41 cellular contexts compared by ENCODE assay signal in genomic region chr6:168571268-168571667, GRCh38.
"Had no signal": no experiment of that assay in that cellular context is flagged by ENCODE, and none has a peak within 500 bp of the region (broad histone marks: within the 10 kb centered on the region; RNA-seq: fewer than 3 reads in every experiment).

No MANE protein-coding gene starts in this region.

- H3K9me3 Mint-ChIP-seq: activated CD4-positive, alpha-beta memory T cell treated with anti-CD3 and anti-CD28 coated beads for 36 hours; activated CD8-positive, alpha-beta T cell treated with anti-CD3 and anti-CD28 coated beads for 36 hours; activated naive CD4-positive, alpha-beta T cell treated with anti-CD3 and anti-CD28 coated beads for 36 hours; activated naive CD4-positive, alpha-beta T cell treated with anti-CD3 and anti-CD28 coated beads, Interleukin-2, amount 50 U/mL, for 72 hours; activated naive CD8-positive, alpha-beta T cell treated with anti-CD3 and anti-CD28 coated beads for 36 hours; activated T-cell treated with anti-CD3 and anti-CD28 coated beads, Interleukin-2, amount 50 U/mL, for 4 hours; activated T-cell treated with anti-CD3 and anti-CD28 coated beads, Interleukin-2, amount 50 U/mL, for 72 hours; activated T-helper 1 cell treated with anti-CD3 and anti-CD28 coated beads, Interleukin-12 subunit alpha, Interleukin-12 subunit beta, Interleukin-2, Interleukin-4 antibody, amounts not matched to agents 30 ng/mL and 10 ng/mL and 1 ng/mL, durations not matched to agents 14 hours and 24 hours and 36 hours; activated T-helper 17 cell treated with anti-CD3 and anti-CD28 coated beads, Interleukin-2, amount 50 U/mL, for 72 hours; central memory CD8-positive, alpha-beta T cell; T-helper 1 cell treated with Interleukin-12 subunit alpha and Interleukin-12 subunit beta and Interleukin-4 antibody, amounts not matched to agents 30 μg/mL and 1 μg/mL, for 36 hours; T-helper 2 cell treated with Interferon-gamma antibody and Interleukin-4, amounts not matched to agents 5 μg/mL and 100 μg/mL, for 36 hours; WTC11 had no signal

- DNase-seq: activated CD4-positive, alpha-beta memory T cell treated with anti-CD3 and anti-CD28 coated beads for 36 hours; activated CD4-positive, alpha-beta T cell treated with anti-CD3 and anti-CD28 coated beads for 1 hour; activated CD4-positive, alpha-beta T cell treated with anti-CD3 and anti-CD28 coated beads for 36 hours; activated CD4-positive, alpha-beta T cell treated with anti-CD3 and anti-CD28 coated beads for 48 hours; activated CD4-positive, alpha-beta T cell treated with anti-CD3 and anti-CD28 coated beads, Interleukin-2, amount 50 U/mL, for 1 hour; activated CD4-positive, alpha-beta T cell treated with anti-CD3 and anti-CD28 coated beads, Interleukin-2, amount 50 U/mL, for 4 hours; activated CD4-positive, CD25-positive, alpha-beta regulatory T cell; activated CD8-positive, alpha-beta memory T cell treated with anti-CD3 and anti-CD28 coated beads, Interleukin-2, amount 50 U/mL, for 4 hours; activated CD8-positive, alpha-beta T cell treated with anti-CD3 and anti-CD28 coated beads for 36 hours; activated effector memory CD4-positive, alpha-beta T cell treated with anti-CD3 and anti-CD28 coated beads, Interleukin-2, amount 50 U/mL, for 16 hours; activated gamma-delta T cell treated with Interleukin-2 at 50 U/mL for 16 hours; activated naive CD4-positive, alpha-beta T cell; activated naive CD4-positive, alpha-beta T cell treated with anti-CD3 and anti-CD28 coated beads for 36 hours; activated naive CD4-positive, alpha-beta T cell treated with anti-CD3 and anti-CD28 coated beads, Interleukin-2, amount 50 U/mL, for 16 hours; activated naive CD8-positive, alpha-beta T cell treated with anti-CD3 and anti-CD28 coated beads for 36 hours; activated T-cell treated with anti-CD3 and anti-CD28 coated beads for 4 hours; activated T-cell treated with anti-CD3 and anti-CD28 coated beads, Interleukin-2, amount 50 U/mL, for 1 hour; activated T-cell treated with anti-CD3 and anti-CD28 coated beads, Interleukin-2, amount 50 U/mL, for 4 hours; activated T-cell treated with anti-CD3 and anti-CD28 coated beads, Interleukin-2, amount 50 U/mL, for 72 hours; adrenal gland; amniotic stem cell; aorta; body of pancreas; brain microvascular endothelial cell; caudate nucleus; cerebellar nuclear complex; SW 1271; T-helper 1 cell; T-helper 2 cell; T-helper 9 cell; WERI-Rb-1 had no signal

- H3K36me3 Mint-ChIP-seq: activated CD4-positive, alpha-beta memory T cell treated with anti-CD3 and anti-CD28 coated beads for 36 hours; activated naive CD4-positive, alpha-beta T cell treated with anti-CD3 and anti-CD28 coated beads, Interleukin-2, amount 50 U/mL, for 72 hours; activated naive CD8-positive, alpha-beta T cell treated with anti-CD3 and anti-CD28 coated beads for 36 hours; WTC11 had no signal

- H3K4me3 ChIP-seq: adrenal gland, body of pancreas, breast epithelium, cardiac muscle cell had no signal

- H3K4me3 Mint-ChIP-seq: activated CD4-positive, alpha-beta memory T cell treated with anti-CD3 and anti-CD28 coated beads for 36 hours; activated CD4-positive, alpha-beta T cell treated with anti-CD3 and anti-CD28 coated beads for 36 hours; activated CD8-positive, alpha-beta T cell treated with anti-CD3 and anti-CD28 coated beads for 36 hours; activated naive CD4-positive, alpha-beta T cell treated with anti-CD3 and anti-CD28 coated beads for 36 hours; activated naive CD8-positive, alpha-beta T cell treated with anti-CD3 and anti-CD28 coated beads for 36 hours; activated T-cell treated with anti-CD3 and anti-CD28 coated beads, Interleukin-2, amount 50 U/mL, for 4 hours; activated T-cell treated with anti-CD3 and anti-CD28 coated beads, Interleukin-2, amount 50 U/mL, for 72 hours; activated T-helper 1 cell treated with anti-CD3 and anti-CD28 coated beads, Interleukin-12 subunit alpha, Interleukin-12 subunit beta, Interleukin-2, Interleukin-4 antibody, amounts not matched to agents 30 ng/mL and 10 ng/mL and 1 ng/mL, durations not matched to agents 14 hours and 24 hours and 36 hours; activated T-helper 17 cell treated with anti-CD3 and anti-CD28 coated beads, Interleukin-2, amount 50 U/mL, for 72 hours; central memory CD8-positive, alpha-beta T cell; T-helper 1 cell treated with Interleukin-12 subunit alpha and Interleukin-12 subunit beta and Interleukin-4 antibody, amounts not matched to agents 30 μg/mL and 1 μg/mL, for 36 hours; T-helper 2 cell treated with Interferon-gamma antibody and Interleukin-4, amounts not matched to agents 5 μg/mL and 100 μg/mL, for 36 hours; WTC11 had no signal

- H3K4me1 ChIP-seq: adrenal gland, body of pancreas, breast epithelium had no signal

- H3K4me1 Mint-ChIP-seq: activated CD4-positive, alpha-beta T cell treated with anti-CD3 and anti-CD28 coated beads for 36 hours; activated naive CD8-positive, alpha-beta T cell treated with anti-CD3 and anti-CD28 coated beads for 36 hours; activated T-helper 17 cell treated with anti-CD3 and anti-CD28 coated beads, Interleukin-2, amount 50 U/mL, for 72 hours; central memory CD8-positive, alpha-beta T cell had no signal

- H3K27me3 ChIP-seq: adrenal gland, body of pancreas, brain microvascular endothelial cell, breast epithelium, cardiac muscle cell had no signal

- FAIRE-seq: astrocyte had no signal

- H3K27ac Mint-ChIP-seq: activated CD4-positive, alpha-beta memory T cell treated with anti-CD3 and anti-CD28 coated beads for 36 hours; activated CD4-positive, alpha-beta T cell treated with anti-CD3 and anti-CD28 coated beads for 36 hours; activated CD8-positive, alpha-beta T cell treated with anti-CD3 and anti-CD28 coated beads for 36 hours; activated naive CD4-positive, alpha-beta T cell treated with anti-CD3 and anti-CD28 coated beads for 36 hours; activated naive CD4-positive, alpha-beta T cell treated with anti-CD3 and anti-CD28 coated beads, Interleukin-2, amount 50 U/mL, for 72 hours; activated naive CD8-positive, alpha-beta T cell treated with anti-CD3 and anti-CD28 coated beads for 36 hours; activated T-cell treated with anti-CD3 and anti-CD28 coated beads, Interleukin-2, amount 50 U/mL, for 72 hours; activated T-helper 1 cell treated with anti-CD3 and anti-CD28 coated beads, Interleukin-12 subunit alpha, Interleukin-12 subunit beta, Interleukin-2, Interleukin-4 antibody, amounts not matched to agents 30 ng/mL and 10 ng/mL and 1 ng/mL, durations not matched to agents 14 hours and 24 hours and 36 hours; activated T-helper 17 cell treated with anti-CD3 and anti-CD28 coated beads, Interleukin-2, amount 50 U/mL, for 72 hours; T-helper 1 cell treated with Interleukin-12 subunit alpha and Interleukin-12 subunit beta and Interleukin-4 antibody, amounts not matched to agents 30 μg/mL and 1 μg/mL, for 36 hours; T-helper 2 cell treated with Interferon-gamma antibody and Interleukin-4, amounts not matched to agents 5 μg/mL and 100 μg/mL, for 36 hours; WTC11 had no signal

- H3K36me3 ChIP-seq: adrenal gland, brain microvascular endothelial cell, breast epithelium, cardiac muscle cell, WERI-Rb-1 had no signal

- H3K9me3 ChIP-seq: adrenal gland, body of pancreas, breast epithelium had no signal

- H3K27ac ChIP-seq: adrenal gland, body of pancreas, brain microvascular endothelial cell, breast epithelium, cardiac muscle cell, WERI-Rb-1 had no signal
